In the genomic region with DNA sequence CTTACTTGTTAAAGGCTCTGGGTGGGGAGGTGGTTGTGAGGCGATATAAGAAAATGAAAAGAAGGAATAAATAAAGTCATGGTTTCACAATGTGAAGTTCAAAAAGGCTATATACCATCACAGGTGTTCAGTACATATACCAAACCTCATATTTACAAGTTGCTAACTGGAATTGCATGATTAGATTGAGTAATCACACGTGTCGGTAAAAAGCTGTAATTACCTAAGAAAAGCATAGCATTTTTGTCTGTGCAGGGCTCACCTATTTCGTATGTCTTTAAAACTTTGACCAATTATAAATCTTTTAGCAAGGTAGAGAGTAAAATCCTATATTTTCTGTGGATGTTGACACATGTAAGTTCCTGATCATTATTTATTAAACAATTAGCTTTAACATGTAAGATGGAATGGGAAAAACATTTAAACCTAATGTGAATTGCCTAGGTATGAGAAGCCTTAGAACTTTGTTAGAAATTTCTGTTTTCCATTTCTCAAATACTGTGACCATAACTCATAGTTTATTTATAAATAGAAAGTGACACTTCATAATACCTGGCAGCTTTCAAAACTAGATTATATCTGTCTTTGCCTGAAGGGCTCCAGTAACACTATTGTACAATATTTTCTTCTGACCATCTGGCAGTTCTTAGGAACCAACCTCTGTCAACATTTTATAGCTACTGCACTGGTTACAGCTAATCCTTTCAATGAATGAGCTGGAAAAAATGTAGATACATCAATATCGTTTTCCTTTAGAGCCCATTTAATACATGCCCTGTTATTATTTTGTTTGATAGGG, we compare ENCODE assay signal across 18 cellular contexts.
A peak's percentile ranks its signal among the peaks of the same experiment; 100 is the strongest.
DNase-seq lines count a peak whose midpoint lies in the region; ATAC-seq and TF ChIP-seq lines count a peak whose summit lies in the region.
"Had no signal": no experiment of that assay in that cellular context is flagged by ENCODE, and none has a peak within 500 bp of the region (broad histone marks: within the 10 kb centered on the region; RNA-seq: fewer than 3 reads in every experiment).

No MANE protein-coding gene starts in this region.

- CTCF ChIA-PET in activated CD8-positive, alpha-beta T cell treated with anti-CD3 and anti-CD28 coated beads for 36 hours (lab: Charles Lee), result interaction anchor here (1.5 kb wide), 1 partner anchor 120 kb away, joined by 9 read pairs; no protein-coding TSS in a partner anchor

- no peak overlapping the region for H3K4me3 Mint-ChIP-seq in activated CD8-positive, alpha-beta T cell treated with anti-CD3 and anti-CD28 coated beads for 36 hours
- no peak overlapping the region for H3K4me3 Mint-ChIP-seq in progenitor cell of endocrine pancreas (ENCODE audit: low read depth)
- H3K4me3 Mint-ChIP-seq: naive B cell had no signal

- H3K27ac Mint-ChIP-seq in activated CD8-positive, alpha-beta T cell treated with anti-CD3 and anti-CD28 coated beads for 36 hours, result no peak overlapping the region
- H3K27ac Mint-ChIP-seq in progenitor cell of endocrine pancreas, result no peak overlapping the region

- POLR2A ChIA-PET in activated CD8-positive, alpha-beta T cell treated with anti-CD3 and anti-CD28 coated beads for 36 hours (lab: Charles Lee), result interaction anchor here (0.6 kb wide), 1 partner anchor 347 kb away, joined by 3 read pairs; no protein-coding TSS in a partner anchor

- H3K9me3 Mint-ChIP-seq in activated CD8-positive, alpha-beta T cell treated with anti-CD3 and anti-CD28 coated beads for 36 hours, result peaks cover 1% of the 10 kb centered on the region
- H3K9me3 Mint-ChIP-seq in progenitor cell of endocrine pancreas (ENCODE audit: low read depth), result peaks cover 13% of the 10 kb centered on the region

- in situ Hi-C loops in G401 (cut with HindIII; ENCODE audit: low sequenced_read_pairs) (no loop called here), T47D (cut with HindIII; ENCODE audit: low pct_unique_long_range_greater_than_20kb, low sequenced_read_pairs) (no loop called here)

- peaks cover 7% of the 10 kb centered on the region for H3K4me1 Mint-ChIP-seq in activated CD8-positive, alpha-beta T cell treated with anti-CD3 and anti-CD28 coated beads for 36 hours (ENCODE audit: low read depth)
- H3K4me1 Mint-ChIP-seq in progenitor cell of endocrine pancreas (ENCODE audit: low read depth), result no peaks in the 10 kb centered on the region

- peak; percentile 47 for ATAC-seq in GM21360 (IDR thresholded peaks at IDR 0.05; ENCODE audit: unreplicated experiment)
- no peak for ATAC-seq in activated CD8-positive, alpha-beta T cell treated with anti-CD3 and anti-CD28 coated beads for 36 hours

- peak; percentile 21 for DNase-seq in G401 (ENCODE audit: low spot score)
- DNase-seq in NCI-H1694 treated with DMSO at 0.1 percent for 48 hours (lab: John Stamatoyannopoulos, UW), result peak; percentile 80
- peak; percentile 29 to 78 for DNase-seq in T47D (ENCODE audit: low read depth in 1 of 2, low spot score in 1 of 2)
- DNase-seq in SHP77 (lab: John Stamatoyannopoulos, UW), result no peak
- no peak for DNase-seq in activated CD8-positive, alpha-beta T cell treated with anti-CD3 and anti-CD28 coated beads for 36 hours
- no peak for DNase-seq in DMS79 treated with DMSO at 0.1 percent for 48 hours (lab: John Stamatoyannopoulos, UW)
- DNase-seq in progenitor cell of endocrine pancreas (ENCODE audit: low spot score, unreplicated experiment), result no peak
- DNase-seq: activated CD4-positive, alpha-beta T cell treated with anti-CD3 and anti-CD28 coated beads, Interleukin-2, amount 50 U/mL, for 4 hours; AML-193; anterior cingulate cortex; DMS53; hypothalamus; left lung; naive B cell; NCI-H526 treated with DMSO at 0.1 percent for 48 hours; stimulated activated CD8-positive, alpha-beta memory T cell treated with anti-CD3 and anti-CD28 coated beads, Interleukin-4, amount 100 ng/mL, for 48 hours; T-helper 9 cell had no signal

- H3K36me3 Mint-ChIP-seq in activated CD8-positive, alpha-beta T cell treated with anti-CD3 and anti-CD28 coated beads for 36 hours (ENCODE audit: low read depth), result peaks cover 8% of the 10 kb centered on the region
- peaks cover 6% of the 10 kb centered on the region for H3K36me3 Mint-ChIP-seq in progenitor cell of endocrine pancreas (ENCODE audit: insufficient read depth)

- no peaks in the 10 kb centered on the region for H3K27me3 Mint-ChIP-seq in activated CD8-positive, alpha-beta T cell treated with anti-CD3 and anti-CD28 coated beads for 36 hours
- H3K27me3 Mint-ChIP-seq in progenitor cell of endocrine pancreas, result no peaks in the 10 kb centered on the region
- H3K27me3 Mint-ChIP-seq: naive B cell had no signal

- TF ChIP-seq CTCF in activated CD8-positive, alpha-beta T cell treated with anti-CD3 and anti-CD28 coated beads for 36 hours (IDR thresholded peaks at IDR 0.05), result no peak
- no peak for TF ChIP-seq CTCF in progenitor cell of endocrine pancreas (IDR thresholded peaks at IDR 0.05; ENCODE audit: unreplicated experiment)

- intact Hi-C loops in activated CD8-positive, alpha-beta T cell treated with anti-CD3 and anti-CD28 coated beads for 36 hours (cut with micrococcal nuclease), result no loop called here

Comparison
In these comparisons a context has a peak if more than half of its experiments do, and no peak if none do; other contexts are left out.
1. DNase-seq: peak in G401 (single experiment), NCI-H1694 treated with DMSO at 0.1 percent for 48 hours (single experiment) and T47D (2 of 2); none in SHP77 (0 of 2), activated CD8-positive, alpha-beta T cell treated with anti-CD3 and anti-CD28 coated beads for 36 hours (single experiment), DMS79 treated with DMSO at 0.1 percent for 48 hours (single experiment) and progenitor cell of endocrine pancreas (single experiment).